ENCODE assay signal across 8 cellular contexts in the genomic region with DNA sequence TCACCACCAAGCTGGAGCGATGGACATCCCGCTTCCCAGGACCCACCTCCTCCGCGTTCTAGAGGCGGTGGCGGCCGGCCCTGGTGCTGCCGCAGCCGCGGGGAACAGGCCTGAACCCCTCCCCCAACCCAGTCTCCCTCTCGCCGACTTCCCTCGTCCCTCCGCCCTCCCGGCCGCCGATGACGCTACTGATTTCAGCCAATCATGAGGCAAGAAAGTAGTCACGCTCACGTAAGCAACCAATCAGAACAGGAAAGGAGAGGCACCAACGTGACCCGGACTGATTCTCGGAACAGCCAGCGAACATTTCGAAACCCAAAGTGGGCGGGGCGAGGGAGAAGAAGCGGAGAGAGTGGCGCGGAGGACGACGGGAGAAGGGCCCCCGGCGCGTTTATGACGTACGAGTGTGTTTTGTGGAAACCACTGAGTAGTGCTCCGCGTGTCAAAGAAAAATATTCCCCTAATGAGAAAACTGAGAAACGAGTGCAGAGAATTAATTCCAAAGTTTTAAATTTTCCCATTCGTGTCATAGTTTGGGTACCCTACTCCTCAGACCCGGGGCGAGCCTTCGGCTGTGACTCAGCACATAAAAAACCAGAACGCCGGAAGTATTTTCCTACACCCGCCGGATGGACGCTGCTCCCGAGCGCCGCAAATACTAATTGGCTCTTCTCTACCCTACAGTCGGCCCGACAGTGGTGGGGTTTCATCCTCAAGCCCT. TPM values are rescaled to one million over a fixed set of nuclear protein-coding genes. Genes with fewer than 3 reads are reported as not detected.
DNase-seq lines count a peak whose midpoint lies in the region; ATAC-seq and TF ChIP-seq lines count a peak whose summit lies in the region.

A gene with protein sequence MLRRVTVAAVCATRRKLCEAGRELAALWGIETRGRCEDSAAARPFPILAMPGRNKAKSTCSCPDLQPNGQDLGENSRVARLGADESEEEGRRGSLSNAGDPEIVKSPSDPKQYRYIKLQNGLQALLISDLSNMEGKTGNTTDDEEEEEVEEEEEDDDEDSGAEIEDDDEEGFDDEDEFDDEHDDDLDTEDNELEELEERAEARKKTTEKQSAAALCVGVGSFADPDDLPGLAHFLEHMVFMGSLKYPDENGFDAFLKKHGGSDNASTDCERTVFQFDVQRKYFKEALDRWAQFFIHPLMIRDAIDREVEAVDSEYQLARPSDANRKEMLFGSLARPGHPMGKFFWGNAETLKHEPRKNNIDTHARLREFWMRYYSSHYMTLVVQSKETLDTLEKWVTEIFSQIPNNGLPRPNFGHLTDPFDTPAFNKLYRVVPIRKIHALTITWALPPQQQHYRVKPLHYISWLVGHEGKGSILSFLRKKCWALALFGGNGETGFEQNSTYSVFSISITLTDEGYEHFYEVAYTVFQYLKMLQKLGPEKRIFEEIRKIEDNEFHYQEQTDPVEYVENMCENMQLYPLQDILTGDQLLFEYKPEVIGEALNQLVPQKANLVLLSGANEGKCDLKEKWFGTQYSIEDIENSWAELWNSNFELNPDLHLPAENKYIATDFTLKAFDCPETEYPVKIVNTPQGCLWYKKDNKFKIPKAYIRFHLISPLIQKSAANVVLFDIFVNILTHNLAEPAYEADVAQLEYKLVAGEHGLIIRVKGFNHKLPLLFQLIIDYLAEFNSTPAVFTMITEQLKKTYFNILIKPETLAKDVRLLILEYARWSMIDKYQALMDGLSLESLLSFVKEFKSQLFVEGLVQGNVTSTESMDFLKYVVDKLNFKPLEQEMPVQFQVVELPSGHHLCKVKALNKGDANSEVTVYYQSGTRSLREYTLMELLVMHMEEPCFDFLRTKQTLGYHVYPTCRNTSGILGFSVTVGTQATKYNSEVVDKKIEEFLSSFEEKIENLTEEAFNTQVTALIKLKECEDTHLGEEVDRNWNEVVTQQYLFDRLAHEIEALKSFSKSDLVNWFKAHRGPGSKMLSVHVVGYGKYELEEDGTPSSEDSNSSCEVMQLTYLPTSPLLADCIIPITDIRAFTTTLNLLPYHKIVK (minus strand): TSS at position 112 of the 721 bp plus-strand sequence. CDS start 112 bp downstream, outside the sequence.

- H3K4me3 ChIP-seq in Jurkat, Clone E6-1 (ENCODE audit: low read length) = peak within 1 kb of the TSS; percentile 80
- H3K4me3 ChIP-seq in PC-3 (ENCODE audit: low read length) (peak within 1 kb of the TSS; percentile 87), epithelial cell of proximal tubule (ENCODE audit: low read depth, low read length) (peak within 1 kb of the TSS; percentile 84), mucosa of descending colon (peak within 1 kb of the TSS; percentile 93)

- no peaks in the 10 kb centered on the region for H3K27me3 ChIP-seq in PC-3 (ENCODE audit: low read length)

- BruUV-seq in PC-3 (replicated peaks; lab: Mats Ljungman, UMichigan) = no TSS peak

- H3K4me2 ChIP-seq in PC-3 (ENCODE audit: low read length) = peak within 1 kb of the TSS; percentile 90

- H3F3A ChIP-seq in PC-3 (ENCODE audit: low read length, unreplicated experiment) = no peaks in the 10 kb centered on the region

- peak within 1 kb of the TSS; percentile 88 for H3K27ac ChIP-seq in PC-3 (ENCODE audit: low read length)

- TF ChIP-seq CTCF in PC-3 (conservative IDR thresholded peaks at IDR 0.05; ENCODE audit: low read depth, low read length) (no peak), epithelial cell of proximal tubule (conservative IDR thresholded peaks at IDR 0.05; ENCODE audit: low read depth, low read length) (no peak), mucosa of descending colon (IDR thresholded peaks at IDR 0.05) (no peak)

- ATAC-seq in GM21717 (IDR thresholded peaks at IDR 0.05; ENCODE audit: unreplicated experiment) (peak; percentile 91), PC-3 (peak; percentile 86), mucosa of descending colon (peak; percentile 97)

- POLR2A ChIA-PET in PC-3 (lab: Charles Lee; ENCODE audit: unreplicated experiment) = no interaction called here

- peaks cover 48% of the 10 kb centered on the region for H3K79me2 ChIP-seq in PC-3 (ENCODE audit: low read length)

- H3K4me1 ChIP-seq in PC-3 (ENCODE audit: insufficient read depth, low read length) (peaks cover 24% of the 10 kb centered on the region), mucosa of descending colon (ENCODE audit: low read depth) (peaks cover 34% of the 10 kb centered on the region)

- peak within 1 kb of the TSS; percentile 98 for H3K9ac ChIP-seq in PC-3 (ENCODE audit: low read length)

- intact Hi-C loops in PC-3 (cut with micrococcal nuclease) (loop anchor here (5.0 kb wide), 1 partner anchor 306 kb away; no protein-coding TSS in a partner anchor), mucosa of descending colon (cut with DNase I, micrococcal nuclease) (no loop called here)

- peak within 1 kb of the TSS; percentile 87 for H2AFZ ChIP-seq in PC-3 (ENCODE audit: low read length)

- peaks cover 14% of the 10 kb centered on the region; the same call in 1 of the 2 replicates for H4K20me1 ChIP-seq in PC-3 (ENCODE audit: low read length)

- CTCF ChIA-PET in PC-3 (lab: Charles Lee) = no interaction called here

- DNase-seq in DMS53 (lab: John Stamatoyannopoulos, UW) = peak; percentile 100
- peak; percentile 100 for DNase-seq in Jurkat, Clone E6-1 (ENCODE audit: low read depth, low spot score)
- DNase-seq in PC-3 = peak; percentile 100
- DNase-seq in activated T-cell treated with anti-CD3 and anti-CD28 coated beads for 48 hours (ENCODE audit: low read depth) = peak; percentile 97
- peak; percentile 97 for DNase-seq in epithelial cell of proximal tubule (ENCODE audit: low read depth)
- DNase-seq in mucosa of descending colon = peak; percentile 99 to 100 (median 99)
- DNase-seq in stimulated activated CD8-positive, alpha-beta memory T cell treated with anti-CD3 and anti-CD28 coated beads, Interleukin-4, amount 100 ng/mL, for 24 hours (ENCODE audit: low read depth) = peak; percentile 98

- H3K9me2 ChIP-seq in PC-3 (replicated peaks; ENCODE audit: low read length) = no peaks in the 10 kb centered on the region

- 0 out of 2 replicates have a peak, but pooled peaks cover 3% of the 10 kb centered on the region for H3K36me3 ChIP-seq in PC-3 (ENCODE audit: low read depth, low read length)
- no peaks in the 10 kb centered on the region for H3K36me3 ChIP-seq in mucosa of descending colon (ENCODE audit: low read depth)

- no peaks in the 10 kb centered on the region for H3K9me3 ChIP-seq in PC-3 (ENCODE audit: low read length)
- no peaks in the 10 kb centered on the region for H3K9me3 ChIP-seq in mucosa of descending colon

RNA-seq across cellular contexts. Expression of the gene that starts here (rescaled TPM):
- polyA plus RNA-seq in Jurkat, Clone E6-1 (2012; ENCODE audit: insufficient read depth, insufficient read length) = 153 TPM
- total RNA-seq in PC-3 (2014; rRNA removed) = 96.8 and 116 TPM in 2 replicates
- 46.0 and 52.4 TPM in 2 replicates for total RNA-seq in epithelial cell of proximal tubule
- 100 to 1,000 TPM in 1 of 3 donors, 10 to 100 TPM in 2; 83.3 to 119 (median 91.4) TPM for total RNA-seq in mucosa of descending colon

Comparison
In these comparisons a context has a peak if more than half of its experiments do, and no peak if none do; other contexts are left out.
1. Peak in every context shown above with its lines: DNase-seq, ATAC-seq, H3K4me3 ChIP-seq and H3K27ac ChIP-seq.